ENCODE assay signal across 17 cellular contexts in the genomic region with DNA sequence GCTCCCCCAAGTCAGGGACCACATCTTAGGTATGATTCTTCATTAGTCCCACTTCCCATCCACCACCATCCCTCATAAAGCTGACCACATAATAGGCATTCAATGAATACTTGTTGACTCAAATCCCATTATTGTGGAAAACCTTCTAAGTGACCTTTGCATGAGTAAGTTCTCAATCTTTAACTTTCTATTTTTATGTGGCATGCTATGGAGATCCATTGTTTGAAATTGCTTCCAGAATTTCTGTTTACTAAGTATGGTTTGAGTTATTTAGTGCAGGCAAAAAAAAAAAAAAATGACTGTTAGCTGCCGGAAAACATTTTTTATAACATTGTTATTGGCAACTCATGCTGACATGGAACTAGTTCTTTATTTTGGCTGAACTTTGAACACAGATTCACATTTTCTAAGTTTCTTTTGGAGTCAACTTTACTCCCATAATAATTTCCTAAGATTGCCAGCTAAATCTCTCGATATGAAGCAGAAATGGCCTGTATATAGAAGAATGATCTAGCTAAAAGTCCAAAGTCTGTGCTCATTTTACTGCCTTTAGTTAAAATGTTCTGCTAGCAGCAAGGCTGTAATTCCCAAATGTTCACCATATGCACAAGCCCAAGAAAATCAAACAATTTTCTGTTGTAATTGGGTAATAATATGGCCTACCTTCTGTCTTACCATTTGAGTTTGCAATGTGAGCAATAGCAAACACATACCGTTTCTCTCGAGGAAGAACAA.
A peak's percentile ranks its signal among the peaks of the same experiment; 100 is the strongest.
DNase-seq lines count a peak whose midpoint lies in the region; ATAC-seq and TF ChIP-seq lines count a peak whose summit lies in the region.
"Had no signal": no experiment of that assay in that cellular context is flagged by ENCODE, and none has a peak within 500 bp of the region (broad histone marks: within the 10 kb centered on the region; RNA-seq: fewer than 3 reads in every experiment).

No MANE protein-coding gene starts in this region.

- intact Hi-C loops in OCI-LY7 (cut with micrococcal nuclease; ENCODE audit: unreplicated experiment): no loop called here

- H3K4me1 ChIP-seq in fibroblast of lung (ENCODE audit: control insufficient read depth, extremely low read depth, insufficient read depth, low read length) (peaks cover 3% of the 10 kb centered on the region), OCI-LY7 (ENCODE audit: insufficient read depth, low read length, poor library complexity, severe bottlenecking) (no peaks in the 10 kb centered on the region)
- H3K4me1 ChIP-seq: colonic mucosa, esophagus muscularis mucosa had no signal

- H3K79me2 ChIP-seq in fibroblast of lung (ENCODE audit: control insufficient read depth, insufficient read depth, low read length): no peaks in the 10 kb centered on the region
- H3K79me2 ChIP-seq in OCI-LY7 (ENCODE audit: insufficient read depth, low read depth, low read length): no peaks in the 10 kb centered on the region

- DNase-seq in EL (peak; percentile 59), RPMI7951 (ENCODE audit: low read depth) (peak; percentile 79), fibroblast of lung (ENCODE audit: low read depth in 2 of 2) (peak; percentile 43 to 87), retinal pigment epithelial cell (ENCODE audit: low read depth) (peak; percentile 54), KG1 (lab: John Stamatoyannopoulos, UW) (no peak), OCI-LY7 (ENCODE audit: low spot score) (no peak)
- DNase-seq: activated CD8-positive, alpha-beta memory T cell treated with anti-CD3 and anti-CD28 coated beads, Interleukin-2, amount 50 U/mL, for 48 hours; activated naive CD8-positive, alpha-beta T cell treated with anti-CD3 and anti-CD28 coated beads for 36 hours; colonic mucosa; NCI-H1694; NCI-H510A; OCI-M1; stimulated activated CD4-positive, alpha-beta T cell treated with anti-CD3 and anti-CD28 coated beads, Interleukin-15, amount 100 ng/mL, for 24 hours had no signal

- H2AFZ ChIP-seq in fibroblast of lung (ENCODE audit: low read length): no peak overlapping the region
- H2AFZ ChIP-seq in OCI-LY7 (ENCODE audit: low read length): no peak overlapping the region

- H3K36me3 ChIP-seq in fibroblast of lung (ENCODE audit: control insufficient read depth, insufficient read depth, low read length) (peaks cover 2% of the 10 kb centered on the region), OCI-LY7 (ENCODE audit: insufficient read depth, low read length) (no peaks in the 10 kb centered on the region)
- H3K36me3 ChIP-seq: colonic mucosa, esophagus muscularis mucosa had no signal

- no peak for ATAC-seq in activated CD4-positive, CD25-positive, alpha-beta regulatory T cell treated with anti-CD3 and anti-CD28 coated beads, Interleukin-2, amount 50 U/mL, for 24 hours
- ATAC-seq in HG03439 (IDR thresholded peaks at IDR 0.05; ENCODE audit: unreplicated experiment): no peak
- ATAC-seq: K562 had no signal

- H3K27me3 ChIP-seq in fibroblast of lung (ENCODE audit: control insufficient read depth, insufficient read depth, low read length): no peaks in the 10 kb centered on the region
- H3K27me3 ChIP-seq: colonic mucosa, esophagus muscularis mucosa had no signal

- H3K9me3 ChIP-seq in fibroblast of lung (ENCODE audit: control insufficient read depth, insufficient read depth, low read depth, low read length) (no peaks in the 10 kb centered on the region), OCI-LY7 (ENCODE audit: low read length) (no peaks in the 10 kb centered on the region)
- H3K9me3 ChIP-seq: colonic mucosa, esophagus muscularis mucosa had no signal

- no peak overlapping the region for H3K4me3 ChIP-seq in fibroblast of lung (replicated peaks in 1 of 4; ENCODE audit: control extremely low read depth in 1 of 4, insufficient read depth in 1 of 4, low read depth in 3 of 4, low read length in 4 of 4)
- no peak overlapping the region for H3K4me3 ChIP-seq in retinal pigment epithelial cell (ENCODE audit: low read length)
- no peak overlapping the region for H3K4me3 ChIP-seq in OCI-LY7 (ENCODE audit: low read depth, low read length, poor library complexity, severe bottlenecking)
- H3K4me3 ChIP-seq: colonic mucosa, esophagus muscularis mucosa, K562 had no signal

- no peak overlapping the region for H3K9ac ChIP-seq in fibroblast of lung (ENCODE audit: insufficient read depth, low read length)

- BruUV-seq in OCI-LY7 (replicated peaks; lab: Mats Ljungman, UMichigan): no TSS peak

- H3K4me2 ChIP-seq in fibroblast of lung (ENCODE audit: extremely low read depth, insufficient read depth, low read length) (peak overlapping the region; percentile 13), OCI-LY7 (ENCODE audit: low read length) (no peak overlapping the region)

- TF ChIP-seq CTCF in fibroblast of lung (conservative IDR thresholded peaks at IDR 0.05 in 1 of 2, IDR thresholded peaks at IDR 0.05 in 1 of 2; ENCODE audit: low read depth in 1 of 2, low read length in 2 of 2) (no peak), retinal pigment epithelial cell (conservative IDR thresholded peaks at IDR 0.05; ENCODE audit: low read depth, low read length) (no peak), OCI-LY7 (conservative IDR thresholded peaks at IDR 0.05; ENCODE audit: low read length) (no peak)

- H4K20me1 ChIP-seq in fibroblast of lung (ENCODE audit: control insufficient read depth, extremely low read depth, insufficient read depth, low read length) (no peaks in the 10 kb centered on the region), OCI-LY7 (ENCODE audit: insufficient read depth, low read length) (no peaks in the 10 kb centered on the region)

- POLR2A ChIA-PET in OCI-LY7 (lab: Charles Lee): interaction anchor here (0.7 kb wide), 1 partner anchor 411 kb away, joined by 3 read pairs; no protein-coding TSS in a partner anchor

- H3K9me2 ChIP-seq in OCI-LY7 (ENCODE audit: insufficient read depth, low read length): no peaks in the 10 kb centered on the region

- H3K27ac ChIP-seq in fibroblast of lung (ENCODE audit: insufficient read depth, low read length) (no peak overlapping the region), OCI-LY7 (ENCODE audit: low read depth, low read length, poor library complexity, severe bottlenecking) (no peak overlapping the region)
- H3K27ac ChIP-seq: colonic mucosa, esophagus muscularis mucosa had no signal

- CTCF ChIA-PET in OCI-LY7 (lab: Charles Lee; ENCODE audit: unreplicated experiment): no interaction called here

Comparison
In these comparisons a context has a peak if more than half of its experiments do, and no peak if none do; other contexts are left out.
1. DNase-seq: peak in EL (single experiment), RPMI7951 (single experiment), fibroblast of lung (2 of 2) and retinal pigment epithelial cell (single experiment); none in KG1 (single experiment) and OCI-LY7 (single experiment).